ENCODE assay signal across 12 cellular contexts in genomic region chr19:40184273-40184672, GRCh38. TPM values are rescaled to one million over a fixed set of nuclear protein-coding genes. Genes with fewer than 3 reads are reported as not detected.
"Had no signal": no experiment of that assay in that cellular context is flagged by ENCODE, and none has a peak within 500 bp of the region (broad histone marks: within the 10 kb centered on the region; RNA-seq: fewer than 3 reads in every experiment).

No MANE protein-coding gene starts in this region.

- ATAC-seq: GM23338, HCT116 had no signal

- H3K4me3 ChIP-seq: GM23248, GM23338, HAP-1 had no signal

- DNase-seq: GM23248, GOT3, H7, H9, HCEC 1CT, HFFc6 had no signal

- H3K9ac ChIP-seq: GM23248 had no signal

- H3K27ac ChIP-seq: GM23248 had no signal

- H3K4me1 ChIP-seq: HAP-1 had no signal

- H3K36me3 ChIP-seq: HAP-1 had no signal

- FAIRE-seq: H1, H54 had no signal

- H3K9me3 ChIP-seq: HAP-1 had no signal

- H2AFZ ChIP-seq: GM23248, GM23338 had no signal

- H3K4me2 ChIP-seq: GM23338 had no signal

RNA-seq across cellular contexts. Expression of gene TTC9B, which starts 33.9 kb away (rescaled TPM):
- total RNA-seq: GM23248, H1, H4, H7, HFFc6 had no signal
- polyA plus RNA-seq: GM23248 had no signal

RNA-seq across cellular contexts. Expression of gene CCNP, which starts 42.2 kb away (rescaled TPM):
- total RNA-seq: GM23248, H4 had no signal
